9 cellular contexts compared by ENCODE assay signal in the genomic region with DNA sequence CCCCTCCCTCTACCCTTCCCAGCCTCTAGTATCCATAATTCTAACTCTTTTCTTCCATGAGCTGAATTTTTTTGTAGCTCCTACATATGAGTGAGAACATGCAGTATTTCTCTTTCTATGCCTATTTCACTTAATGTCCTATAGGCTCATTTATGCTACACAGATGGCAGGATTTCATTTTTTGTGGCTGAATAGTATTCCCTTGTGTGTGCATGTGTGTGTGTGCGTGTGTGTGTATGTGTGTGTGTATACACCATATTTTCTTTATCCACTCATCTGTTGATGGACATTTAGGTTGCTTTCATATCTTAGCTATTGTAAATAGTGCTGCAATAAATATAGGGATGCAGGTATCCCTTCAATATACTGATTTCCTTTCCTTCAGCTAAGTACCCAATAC.
"Had no signal": no experiment of that assay in that cellular context is flagged by ENCODE, and none has a peak within 500 bp of the region (broad histone marks: within the 10 kb centered on the region; RNA-seq: fewer than 3 reads in every experiment).

No MANE protein-coding gene starts in this region.

- FAIRE-seq: H1, H54 had no signal

- H3K36me3 ChIP-seq: HAP-1 had no signal

- DNase-seq: GM23248, GOT3, H9, HFFc6 had no signal

- H2AFZ ChIP-seq: GM23248, GM23338 had no signal

- ATAC-seq: GM23338, HCT116 had no signal

- H3K4me2 ChIP-seq: GM23338 had no signal

- H3K4me1 ChIP-seq: HAP-1 had no signal

- H3K27ac ChIP-seq: GM23248 had no signal

- H3K9ac ChIP-seq: GM23248 had no signal

- H3K9me3 ChIP-seq: HAP-1 had no signal

- H3K4me3 ChIP-seq: GM23248, GM23338, HAP-1 had no signal
